Comparison of ENCODE assay signal across 24 cellular contexts in the genomic region with DNA sequence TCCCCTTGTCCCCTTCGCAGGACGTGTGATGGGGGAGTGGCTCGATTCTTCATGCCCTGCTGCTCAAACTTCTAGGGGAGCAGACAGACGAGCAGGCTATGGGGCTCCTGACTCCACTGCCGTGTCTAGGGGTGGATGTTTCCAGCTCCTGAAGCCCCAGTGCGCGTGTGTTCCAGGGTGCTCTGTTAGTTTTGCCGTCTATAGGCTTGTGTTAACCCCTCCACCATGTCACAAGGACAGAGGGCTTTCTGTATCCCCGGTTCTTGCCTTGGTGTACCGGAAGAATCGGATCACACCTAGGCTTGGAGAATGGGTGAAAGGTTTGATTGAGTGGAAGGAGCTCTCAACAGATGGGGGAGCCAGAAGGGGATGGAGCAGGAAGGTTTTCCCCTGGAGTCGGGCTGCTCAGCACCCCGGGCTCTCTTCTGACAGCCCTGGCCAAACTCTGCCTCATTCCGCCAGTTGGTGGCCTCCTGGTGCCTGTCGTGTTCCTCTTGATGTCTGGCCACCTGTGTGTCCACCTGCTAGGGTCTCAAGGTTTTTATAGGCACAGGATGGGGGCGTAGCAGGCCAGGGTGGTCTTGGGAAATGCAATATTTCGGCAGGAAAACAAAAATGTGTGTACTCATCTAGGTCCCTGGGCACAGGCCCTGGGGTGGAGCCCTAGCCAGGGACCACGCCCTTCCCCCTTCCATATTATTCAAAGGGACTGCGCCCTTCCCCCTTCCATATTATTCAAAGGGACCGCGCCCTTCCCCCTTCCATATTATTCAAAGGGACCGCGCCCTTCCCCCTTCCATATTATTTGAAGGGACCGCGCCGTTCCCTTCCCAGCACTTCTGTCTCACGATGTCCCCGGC.
DNase-seq lines count a peak whose midpoint lies in the region; ATAC-seq and TF ChIP-seq lines count a peak whose summit lies in the region.
"Had no signal": no experiment of that assay in that cellular context is flagged by ENCODE, and none has a peak within 500 bp of the region (broad histone marks: within the 10 kb centered on the region; RNA-seq: fewer than 3 reads in every experiment).

No MANE protein-coding gene starts in this region.

- H3K9me2 ChIP-seq in GM23338 (ENCODE audit: insufficient read depth): no peaks in the 10 kb centered on the region

- TF ChIP-seq CTCF in GM23338 (conservative IDR thresholded peaks at IDR 0.05; ENCODE audit: low read depth in 2 of 2): no peak
- no peak for TF ChIP-seq CTCF in sigmoid colon (IDR thresholded peaks at IDR 0.05)

- H3K9me3 Mint-ChIP-seq in GM23338: no peaks in the 10 kb centered on the region
- H3K9me3 Mint-ChIP-seq: activated naive CD4-positive, alpha-beta T cell treated with anti-CD3 and anti-CD28 coated beads, Interleukin-2, amount 50 U/mL, for 24 hours; activated T-cell treated with anti-CD3 and anti-CD28 coated beads, Interleukin-2, amount 50 U/mL, for 4 hours; CD4-positive, alpha-beta memory T cell; stimulated activated memory B cell treated with anti-CD40 and anti-IgM and Interleukin-4, amounts not matched to agents 10 μg/mL and 1 μg/mL and 100 μg/mL, for 72 hours; T-helper 1 cell treated with Interleukin-12 subunit alpha and Interleukin-12 subunit beta and Interleukin-4 antibody, amounts not matched to agents 30 μg/mL and 1 μg/mL, for 36 hours had no signal

- no peak for TF ChIP-seq EP300 in sigmoid colon (IDR thresholded peaks at IDR 0.05)

- H3K27ac Mint-ChIP-seq in GM23338: no peak overlapping the region
- H3K27ac Mint-ChIP-seq: activated naive CD4-positive, alpha-beta T cell treated with anti-CD3 and anti-CD28 coated beads, Interleukin-2, amount 50 U/mL, for 24 hours; CD4-positive, alpha-beta memory T cell; stimulated activated memory B cell treated with anti-CD40 and anti-IgM and Interleukin-4, amounts not matched to agents 10 μg/mL and 1 μg/mL and 100 μg/mL, for 72 hours; T-helper 1 cell treated with Interleukin-12 subunit alpha and Interleukin-12 subunit beta and Interleukin-4 antibody, amounts not matched to agents 30 μg/mL and 1 μg/mL, for 36 hours had no signal

- H3K27me3 ChIP-seq in GM23338 (ENCODE audit: insufficient read depth) (no peaks in the 10 kb centered on the region), sigmoid colon (peaks cover 0 to 7% (median 0%) of the 10 kb centered on the region in 3 donors)
- H3K27me3 ChIP-seq: thyroid gland had no signal

- ATAC-seq in GM23338 (no peak), left ventricle myocardium superior (peak; percentile 69), HG03442 (IDR thresholded peaks at IDR 0.05; ENCODE audit: unreplicated experiment) (no peak), GM18868 (IDR thresholded peaks at IDR 0.05; ENCODE audit: unreplicated experiment) (no peak)
- ATAC-seq: activated T-cell treated with anti-CD3 and anti-CD28 coated beads, Interleukin-2, amount 50 U/mL, for 4 hours; GM12878; stimulated activated memory B cell treated with anti-CD40 and anti-IgM and Interleukin-4, amounts not matched to agents 10 μg/mL and 1 μg/mL and 100 μg/mL, for 72 hours had no signal

- H3K79me2 ChIP-seq in GM23338 (replicated peaks; ENCODE audit: insufficient read depth): no peaks in the 10 kb centered on the region

- peaks cover 4% of the 10 kb centered on the region; the same call in 1 of the 2 replicates for H3K36me3 ChIP-seq in GM23338 (ENCODE audit: insufficient read depth)
- no peaks in the 10 kb centered on the region for H3K36me3 ChIP-seq in sigmoid colon
- H3K36me3 ChIP-seq: SJCRH30, thyroid gland had no signal

- H3K9me3 ChIP-seq in sigmoid colon: no peaks in the 10 kb centered on the region
- H3K9me3 ChIP-seq: SJCRH30, thyroid gland had no signal

- H3K4me1 ChIP-seq in GM23338 (ENCODE audit: insufficient read depth): no peaks in the 10 kb centered on the region
- no peaks in the 10 kb centered on the region for H3K4me1 ChIP-seq in sigmoid colon
- H3K4me1 ChIP-seq: SJCRH30, thyroid gland had no signal

- H3K27ac ChIP-seq in GM23338 (ENCODE audit: low read depth) (no peak overlapping the region), sigmoid colon (no peak overlapping the region)
- H3K27ac ChIP-seq: PC-9, SJCRH30, thyroid gland had no signal

- intact Hi-C loops in left ventricle myocardium superior (cut with micrococcal nuclease): no loop called here
- intact Hi-C loops in sigmoid colon (cut with DNase I): no loop called here

- no peaks in the 10 kb centered on the region for H4K20me1 ChIP-seq in GM23338 (replicated peaks; ENCODE audit: insufficient read depth)

- no peak overlapping the region for H3K4me3 Mint-ChIP-seq in GM23338
- H3K4me3 Mint-ChIP-seq: activated naive CD4-positive, alpha-beta T cell treated with anti-CD3 and anti-CD28 coated beads, Interleukin-2, amount 50 U/mL, for 24 hours; activated T-cell treated with anti-CD3 and anti-CD28 coated beads, Interleukin-2, amount 50 U/mL, for 4 hours; brain; CD4-positive, alpha-beta memory T cell; stimulated activated memory B cell treated with anti-CD40 and anti-IgM and Interleukin-4, amounts not matched to agents 10 μg/mL and 1 μg/mL and 100 μg/mL, for 72 hours; T-helper 1 cell treated with Interleukin-12 subunit alpha and Interleukin-12 subunit beta and Interleukin-4 antibody, amounts not matched to agents 30 μg/mL and 1 μg/mL, for 36 hours had no signal

- no peak overlapping the region for H2AFZ ChIP-seq in GM23338
- H2AFZ ChIP-seq: PC-9 had no signal

- TF ChIP-seq POLR2A in sigmoid colon (IDR thresholded peaks at IDR 0.05): no peak

- 0 out of 3 replicates have a peak, but pooled peaks cover 3% of the 10 kb centered on the region for H3K4me1 Mint-ChIP-seq in GM23338
- H3K4me1 Mint-ChIP-seq: activated naive CD4-positive, alpha-beta T cell treated with anti-CD3 and anti-CD28 coated beads, Interleukin-2, amount 50 U/mL, for 24 hours; CD4-positive, alpha-beta memory T cell; stimulated activated memory B cell treated with anti-CD40 and anti-IgM and Interleukin-4, amounts not matched to agents 10 μg/mL and 1 μg/mL and 100 μg/mL, for 72 hours had no signal

- 75 to 84% methylated on average over 28 of the region's 28 CpGs for WGBS in sigmoid colon, 2 donors

- no peak overlapping the region for H3K4me2 ChIP-seq in GM23338
- H3K4me2 ChIP-seq: PC-9 had no signal

- H3K36me3 Mint-ChIP-seq in GM23338 (ENCODE audit: low read depth): no peaks in the 10 kb centered on the region
- H3K36me3 Mint-ChIP-seq: activated naive CD4-positive, alpha-beta T cell treated with anti-CD3 and anti-CD28 coated beads, Interleukin-2, amount 50 U/mL, for 24 hours; brain; CD4-positive, alpha-beta memory T cell; stimulated activated memory B cell treated with anti-CD40 and anti-IgM and Interleukin-4, amounts not matched to agents 10 μg/mL and 1 μg/mL and 100 μg/mL, for 72 hours had no signal

- no peak overlapping the region for H3K4me3 ChIP-seq in GM23338
- H3K4me3 ChIP-seq in sigmoid colon: no peak overlapping the region
- H3K4me3 ChIP-seq: coronary artery, GM12878, lung, PC-9, SJCRH30, thyroid gland had no signal

- peaks cover 7% of the 10 kb centered on the region for H3K27me3 Mint-ChIP-seq in GM23338 (ENCODE audit: insufficient read depth, low read depth, poor library complexity)
- H3K27me3 Mint-ChIP-seq: activated naive CD4-positive, alpha-beta T cell treated with anti-CD3 and anti-CD28 coated beads, Interleukin-2, amount 50 U/mL, for 24 hours; CD4-positive, alpha-beta memory T cell had no signal

- DNase-seq in GM23338 (ENCODE audit: low spot score) (peak; percentile 0), SW480 (ENCODE audit: low spot score) (peak; percentile 87), left ventricle myocardium superior (no peak), sigmoid colon (peak; percentile 41), germinal center (ENCODE audit: low spot score) (no peak), HuH-7.5 (ENCODE audit: low spot score) (no peak)
- DNase-seq: activated CD4-positive, alpha-beta T cell treated with anti-CD3 and anti-CD28 coated beads, Interleukin-2, amount 50 U/mL, for 1 hour; activated T-cell treated with anti-CD3 and anti-CD28 coated beads, Interleukin-2, amount 50 U/mL, for 4 hours; CD4-positive, alpha-beta memory T cell; DMS53; NCI-H1694; occipital lobe; PC-9; SJCRH30; thyroid gland had no signal

- H3F3A ChIP-seq in GM23338 (replicated peaks; ENCODE audit: low read depth): no peaks in the 10 kb centered on the region

TF ChIP-seq in GM23338, 12 proteins besides CTCF, POLR2A, EP300 and RAD21 (continues in another document):
- no peak for TF ChIP-seq EZH2phosphoT487 (IDR thresholded peaks at IDR 0.05; ENCODE audit: unreplicated experiment)
- no peak for TF ChIP-seq STAT1 (IDR thresholded peaks at IDR 0.05; ENCODE audit: unreplicated experiment)
- no peak for TF ChIP-seq ZNF114 (CRISPR knock-in tag; IDR thresholded peaks at IDR 0.05)
- TF ChIP-seq NANOG (IDR thresholded peaks at IDR 0.05; ENCODE audit: borderline replicate concordance): no peak
- no peak for TF ChIP-seq EZH2 (IDR thresholded peaks at IDR 0.05; ENCODE audit: low read depth, unreplicated experiment)
- TF ChIP-seq, protein P1, sequence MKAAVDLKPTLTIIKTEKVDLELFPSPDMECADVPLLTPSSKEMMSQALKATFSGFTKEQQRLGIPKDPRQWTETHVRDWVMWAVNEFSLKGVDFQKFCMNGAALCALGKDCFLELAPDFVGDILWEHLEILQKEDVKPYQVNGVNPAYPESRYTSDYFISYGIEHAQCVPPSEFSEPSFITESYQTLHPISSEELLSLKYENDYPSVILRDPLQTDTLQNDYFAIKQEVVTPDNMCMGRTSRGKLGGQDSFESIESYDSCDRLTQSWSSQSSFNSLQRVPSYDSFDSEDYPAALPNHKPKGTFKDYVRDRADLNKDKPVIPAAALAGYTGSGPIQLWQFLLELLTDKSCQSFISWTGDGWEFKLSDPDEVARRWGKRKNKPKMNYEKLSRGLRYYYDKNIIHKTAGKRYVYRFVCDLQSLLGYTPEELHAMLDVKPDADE (IDR thresholded peaks at IDR 0.05): no peak
- TF ChIP-seq POLR2AphosphoS5 (IDR thresholded peaks at IDR 0.05; ENCODE audit: low read depth): no peak
- TF ChIP-seq ZNF331 (CRISPR knock-in tag; IDR thresholded peaks at IDR 0.05; ENCODE audit: low read depth): no peak

Comparison
In these comparisons a context has a peak if more than half of its experiments do, and no peak if none do; other contexts are left out.
1. DNase-seq: peak in GM23338 (single experiment), SW480 (single experiment) and sigmoid colon (single experiment); none in left ventricle myocardium superior (single experiment), germinal center (single experiment) and HuH-7.5 (single experiment).